ENCODE assay signal across 1 cellular context in genomic region chr1:231943084-231943483, GRCh38.
TF ChIP-seq lines count a peak whose summit lies in the region.

No MANE protein-coding gene starts in this region.

TF ChIP-seq in H1, 55 proteins besides CTCF, POLR2A, EP300 and RAD21 (continued from another document):
- TF ChIP-seq, protein P1, sequence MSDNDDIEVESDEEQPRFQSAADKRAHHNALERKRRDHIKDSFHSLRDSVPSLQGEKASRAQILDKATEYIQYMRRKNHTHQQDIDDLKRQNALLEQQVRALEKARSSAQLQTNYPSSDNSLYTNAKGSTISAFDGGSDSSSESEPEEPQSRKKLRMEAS (IDR thresholded peaks at IDR 0.05) = no peak
- no peak for TF ChIP-seq SP1 (IDR thresholded peaks at IDR 0.05; ENCODE audit: low read depth, low read length)
- no peak for TF ChIP-seq CEBPB (IDR thresholded peaks at IDR 0.05; ENCODE audit: low read depth, low read length)
- TF ChIP-seq RNF2 (IDR thresholded peaks at IDR 0.05; ENCODE audit: borderline replicate concordance, low read depth, low read length, missing control alignments, poor library complexity, severe bottlenecking) = no peak
- no peak for TF ChIP-seq CBX8 (IDR thresholded peaks at IDR 0.05; ENCODE audit: borderline replicate concordance, low read depth, low read length)
- no peak for TF ChIP-seq SRF (IDR thresholded peaks at IDR 0.05; ENCODE audit: low read depth, low read length)
- no peak for TF ChIP-seq KDM1A (IDR thresholded peaks at IDR 0.05; ENCODE audit: borderline replicate concordance, low read length)
- TF ChIP-seq SP2 (IDR thresholded peaks at IDR 0.05; ENCODE audit: low read length) = no peak
- TF ChIP-seq, protein P2, sequence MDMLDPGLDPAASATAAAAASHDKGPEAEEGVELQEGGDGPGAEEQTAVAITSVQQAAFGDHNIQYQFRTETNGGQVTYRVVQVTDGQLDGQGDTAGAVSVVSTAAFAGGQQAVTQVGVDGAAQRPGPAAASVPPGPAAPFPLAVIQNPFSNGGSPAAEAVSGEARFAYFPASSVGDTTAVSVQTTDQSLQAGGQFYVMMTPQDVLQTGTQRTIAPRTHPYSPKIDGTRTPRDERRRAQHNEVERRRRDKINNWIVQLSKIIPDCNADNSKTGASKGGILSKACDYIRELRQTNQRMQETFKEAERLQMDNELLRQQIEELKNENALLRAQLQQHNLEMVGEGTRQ (IDR thresholded peaks at IDR 0.05; ENCODE audit: low read length) = no peak
- no peak for TF ChIP-seq RBBP5 (IDR thresholded peaks at IDR 0.05; ENCODE audit: borderline replicate concordance, low read depth, low read length)
- TF ChIP-seq, protein P3, sequence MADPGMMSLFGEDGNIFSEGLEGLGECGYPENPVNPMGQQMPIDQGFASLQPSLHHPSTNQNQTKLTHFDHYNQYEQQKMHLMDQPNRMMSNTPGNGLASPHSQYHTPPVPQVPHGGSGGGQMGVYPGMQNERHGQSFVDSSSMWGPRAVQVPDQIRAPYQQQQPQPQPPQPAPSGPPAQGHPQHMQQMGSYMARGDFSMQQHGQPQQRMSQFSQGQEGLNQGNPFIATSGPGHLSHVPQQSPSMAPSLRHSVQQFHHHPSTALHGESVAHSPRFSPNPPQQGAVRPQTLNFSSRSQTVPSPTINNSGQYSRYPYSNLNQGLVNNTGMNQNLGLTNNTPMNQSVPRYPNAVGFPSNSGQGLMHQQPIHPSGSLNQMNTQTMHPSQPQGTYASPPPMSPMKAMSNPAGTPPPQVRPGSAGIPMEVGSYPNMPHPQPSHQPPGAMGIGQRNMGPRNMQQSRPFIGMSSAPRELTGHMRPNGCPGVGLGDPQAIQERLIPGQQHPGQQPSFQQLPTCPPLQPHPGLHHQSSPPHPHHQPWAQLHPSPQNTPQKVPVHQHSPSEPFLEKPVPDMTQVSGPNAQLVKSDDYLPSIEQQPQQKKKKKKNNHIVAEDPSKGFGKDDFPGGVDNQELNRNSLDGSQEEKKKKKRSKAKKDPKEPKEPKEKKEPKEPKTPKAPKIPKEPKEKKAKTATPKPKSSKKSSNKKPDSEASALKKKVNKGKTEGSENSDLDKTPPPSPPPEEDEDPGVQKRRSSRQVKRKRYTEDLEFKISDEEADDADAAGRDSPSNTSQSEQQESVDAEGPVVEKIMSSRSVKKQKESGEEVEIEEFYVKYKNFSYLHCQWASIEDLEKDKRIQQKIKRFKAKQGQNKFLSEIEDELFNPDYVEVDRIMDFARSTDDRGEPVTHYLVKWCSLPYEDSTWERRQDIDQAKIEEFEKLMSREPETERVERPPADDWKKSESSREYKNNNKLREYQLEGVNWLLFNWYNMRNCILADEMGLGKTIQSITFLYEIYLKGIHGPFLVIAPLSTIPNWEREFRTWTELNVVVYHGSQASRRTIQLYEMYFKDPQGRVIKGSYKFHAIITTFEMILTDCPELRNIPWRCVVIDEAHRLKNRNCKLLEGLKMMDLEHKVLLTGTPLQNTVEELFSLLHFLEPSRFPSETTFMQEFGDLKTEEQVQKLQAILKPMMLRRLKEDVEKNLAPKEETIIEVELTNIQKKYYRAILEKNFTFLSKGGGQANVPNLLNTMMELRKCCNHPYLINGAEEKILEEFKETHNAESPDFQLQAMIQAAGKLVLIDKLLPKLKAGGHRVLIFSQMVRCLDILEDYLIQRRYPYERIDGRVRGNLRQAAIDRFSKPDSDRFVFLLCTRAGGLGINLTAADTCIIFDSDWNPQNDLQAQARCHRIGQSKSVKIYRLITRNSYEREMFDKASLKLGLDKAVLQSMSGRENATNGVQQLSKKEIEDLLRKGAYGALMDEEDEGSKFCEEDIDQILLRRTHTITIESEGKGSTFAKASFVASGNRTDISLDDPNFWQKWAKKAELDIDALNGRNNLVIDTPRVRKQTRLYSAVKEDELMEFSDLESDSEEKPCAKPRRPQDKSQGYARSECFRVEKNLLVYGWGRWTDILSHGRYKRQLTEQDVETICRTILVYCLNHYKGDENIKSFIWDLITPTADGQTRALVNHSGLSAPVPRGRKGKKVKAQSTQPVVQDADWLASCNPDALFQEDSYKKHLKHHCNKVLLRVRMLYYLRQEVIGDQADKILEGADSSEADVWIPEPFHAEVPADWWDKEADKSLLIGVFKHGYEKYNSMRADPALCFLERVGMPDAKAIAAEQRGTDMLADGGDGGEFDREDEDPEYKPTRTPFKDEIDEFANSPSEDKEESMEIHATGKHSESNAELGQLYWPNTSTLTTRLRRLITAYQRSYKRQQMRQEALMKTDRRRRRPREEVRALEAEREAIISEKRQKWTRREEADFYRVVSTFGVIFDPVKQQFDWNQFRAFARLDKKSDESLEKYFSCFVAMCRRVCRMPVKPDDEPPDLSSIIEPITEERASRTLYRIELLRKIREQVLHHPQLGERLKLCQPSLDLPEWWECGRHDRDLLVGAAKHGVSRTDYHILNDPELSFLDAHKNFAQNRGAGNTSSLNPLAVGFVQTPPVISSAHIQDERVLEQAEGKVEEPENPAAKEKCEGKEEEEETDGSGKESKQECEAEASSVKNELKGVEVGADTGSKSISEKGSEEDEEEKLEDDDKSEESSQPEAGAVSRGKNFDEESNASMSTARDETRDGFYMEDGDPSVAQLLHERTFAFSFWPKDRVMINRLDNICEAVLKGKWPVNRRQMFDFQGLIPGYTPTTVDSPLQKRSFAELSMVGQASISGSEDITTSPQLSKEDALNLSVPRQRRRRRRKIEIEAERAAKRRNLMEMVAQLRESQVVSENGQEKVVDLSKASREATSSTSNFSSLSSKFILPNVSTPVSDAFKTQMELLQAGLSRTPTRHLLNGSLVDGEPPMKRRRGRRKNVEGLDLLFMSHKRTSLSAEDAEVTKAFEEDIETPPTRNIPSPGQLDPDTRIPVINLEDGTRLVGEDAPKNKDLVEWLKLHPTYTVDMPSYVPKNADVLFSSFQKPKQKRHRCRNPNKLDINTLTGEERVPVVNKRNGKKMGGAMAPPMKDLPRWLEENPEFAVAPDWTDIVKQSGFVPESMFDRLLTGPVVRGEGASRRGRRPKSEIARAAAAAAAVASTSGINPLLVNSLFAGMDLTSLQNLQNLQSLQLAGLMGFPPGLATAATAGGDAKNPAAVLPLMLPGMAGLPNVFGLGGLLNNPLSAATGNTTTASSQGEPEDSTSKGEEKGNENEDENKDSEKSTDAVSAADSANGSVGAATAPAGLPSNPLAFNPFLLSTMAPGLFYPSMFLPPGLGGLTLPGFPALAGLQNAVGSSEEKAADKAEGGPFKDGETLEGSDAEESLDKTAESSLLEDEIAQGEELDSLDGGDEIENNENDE (IDR thresholded peaks at IDR 0.05; ENCODE audit: insufficient replicate concordance, low read length) = no peak
- no peak for TF ChIP-seq JUN (IDR thresholded peaks at IDR 0.05; ENCODE audit: low read depth, low read length)
- no peak for TF ChIP-seq SIX5 (IDR thresholded peaks at IDR 0.05; ENCODE audit: low read depth, low read length)
- no peak for TF ChIP-seq ZNF274 (IDR thresholded peaks at IDR 0.05; ENCODE audit: borderline replicate concordance, extremely low read depth, low read length)
- TF ChIP-seq NANOG (IDR thresholded peaks at IDR 0.05; ENCODE audit: insufficient read depth, low read depth, low read length, poor library complexity, severe bottlenecking) = no peak
- TF ChIP-seq NRF1 (IDR thresholded peaks at IDR 0.05; ENCODE audit: low read depth, low read length) = no peak
